9 cellular contexts compared by ENCODE assay signal in the genomic region with DNA sequence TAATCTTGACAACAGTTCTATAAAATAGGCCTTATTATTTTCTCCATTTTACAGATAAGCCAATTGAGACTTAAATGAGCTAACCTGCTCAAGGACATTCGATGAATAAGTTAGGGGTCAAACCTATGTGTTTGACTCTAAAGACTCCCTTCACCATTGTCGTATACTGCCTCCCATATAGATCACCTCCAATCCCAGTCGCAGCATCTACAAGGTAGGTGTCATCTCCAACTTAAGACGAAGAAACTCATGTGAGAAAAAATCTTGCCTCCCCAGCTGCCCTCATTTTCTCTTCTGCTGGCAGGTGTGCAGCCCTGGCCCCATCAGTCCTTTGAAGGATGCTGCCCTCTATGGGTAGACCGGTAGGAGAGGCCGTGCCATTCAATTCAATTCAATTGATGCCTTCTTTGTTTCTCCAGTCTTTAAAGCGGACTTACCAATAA.
A peak's percentile ranks its signal among the peaks of the same experiment; 100 is the strongest.
DNase-seq lines count a peak whose midpoint lies in the region; ATAC-seq, FAIRE-seq and TF ChIP-seq lines count a peak whose summit lies in the region.
"Had no signal": no experiment of that assay in that cellular context is flagged by ENCODE, and none has a peak within 500 bp of the region (broad histone marks: within the 10 kb centered on the region; RNA-seq: fewer than 3 reads in every experiment).

No MANE protein-coding gene starts in this region.

- H3K4me2 ChIP-seq in HepG2 (ENCODE audit: low read depth, low read length): no peak overlapping the region

- H3K36me3 ChIP-seq in HepG2 (replicated peaks in 1 of 2; ENCODE audit: control insufficient read depth in 1 of 2, insufficient read depth in 2 of 2, low read length in 2 of 2): no peaks in the 10 kb centered on the region
- no peaks in the 10 kb centered on the region for H3K36me3 ChIP-seq in upper lobe of right lung

- peaks cover 9% of the 10 kb centered on the region for H3K27me3 Mint-ChIP-seq in activated naive CD8-positive, alpha-beta T cell treated with anti-CD3 and anti-CD28 coated beads for 36 hours

- no peaks in the 10 kb centered on the region for H4K20me1 ChIP-seq in HepG2 (ENCODE audit: insufficient read depth, low read length)

- DNase-seq in ELR (ENCODE audit: low read depth) (peak; percentile 36), NCI-H82 (lab: John Stamatoyannopoulos, UW) (peak; percentile 77), HepG2 (ENCODE audit: low spot score) (peak; percentile 12), upper lobe of right lung (no peak), GM03348 (ENCODE audit: low spot score) (no peak)
- peak; percentile 32 for DNase-seq in activated naive CD8-positive, alpha-beta T cell treated with anti-CD3 and anti-CD28 coated beads for 36 hours

- BruUV-seq in HepG2 (replicated peaks; lab: Mats Ljungman, UMichigan): no TSS peak

- H3K27ac ChIP-seq in HepG2 (ENCODE audit: extremely low read length, insufficient read depth, low read length) (no peak overlapping the region), upper lobe of right lung (no peak overlapping the region)

- H3K79me2 ChIP-seq in HepG2 (ENCODE audit: insufficient read depth, low read length): no peaks in the 10 kb centered on the region

- POLR2A ChIA-PET in HepG2 (lab: Yijun Ruan, JAX): no interaction called here

- no peaks in the 10 kb centered on the region for H3K4me1 ChIP-seq in HepG2 (ENCODE audit: insufficient read depth, low read length)
- H3K4me1 ChIP-seq in upper lobe of right lung: no peaks in the 10 kb centered on the region

- TF ChIP-seq EP300 in HepG2 (IDR thresholded peaks at IDR 0.05; ENCODE audit: low read depth in 2 of 2, low read length in 2 of 2) (no peak), HepG2 (CRISPR knock-in tag; IDR thresholded peaks at IDR 0.05; ENCODE audit: borderline replicate concordance) (no peak)

- 35% methylated on average over 7 of the region's 7 CpGs for WGBS in HepG2 (ENCODE audit: low lambda C conversion rate)

- no peak overlapping the region for H3K4me3 Mint-ChIP-seq in activated naive CD8-positive, alpha-beta T cell treated with anti-CD3 and anti-CD28 coated beads for 36 hours
- H3K4me3 Mint-ChIP-seq: activated naive CD4-positive, alpha-beta T cell treated with anti-CD3 and anti-CD28 coated beads, Interleukin-2, amount 50 U/mL, for 24 hours had no signal

- no peak overlapping the region for H3K9ac ChIP-seq in HepG2 (ENCODE audit: insufficient read depth, low read depth, low read length)

- H3K27me3 ChIP-seq in HepG2 (ENCODE audit: control insufficient read depth in 1 of 2, insufficient read depth in 2 of 2, low read length in 2 of 2) (no peaks in the 10 kb centered on the region), upper lobe of right lung (no peaks in the 10 kb centered on the region)

- no peak overlapping the region for H3K4me3 ChIP-seq in HepG2 (replicated peaks in 1 of 3; ENCODE audit: insufficient read depth in 1 of 3, low read depth in 2 of 3, low read length in 3 of 3)
- no peak overlapping the region for H3K4me3 ChIP-seq in upper lobe of right lung

- peak; percentile 59 for FAIRE-seq in HepG2 (lab: Jason Lieb, UNC)

- no peaks in the 10 kb centered on the region for H3K36me3 Mint-ChIP-seq in activated naive CD8-positive, alpha-beta T cell treated with anti-CD3 and anti-CD28 coated beads for 36 hours
- H3K36me3 Mint-ChIP-seq: activated naive CD4-positive, alpha-beta T cell treated with anti-CD3 and anti-CD28 coated beads, Interleukin-2, amount 50 U/mL, for 24 hours had no signal

- H3K9me3 ChIP-seq in HepG2 (ENCODE audit: low read length) (no peaks in the 10 kb centered on the region), upper lobe of right lung (no peaks in the 10 kb centered on the region)

- intact Hi-C loops in HepG2 (cut with micrococcal nuclease; ENCODE audit: unreplicated experiment) (no loop called here), upper lobe of right lung (cut with DNase I) (no loop called here)

- in situ Hi-C loops in HepG2 (cut with HindIII; ENCODE audit: extremely low pct_ligation_motif_present, low pct_unique_long_range_greater_than_20kb): no loop called here

- H2AFZ ChIP-seq in HepG2 (ENCODE audit: low read length): no peak overlapping the region

- peaks cover 6% of the 10 kb centered on the region for H3K4me1 Mint-ChIP-seq in activated naive CD8-positive, alpha-beta T cell treated with anti-CD3 and anti-CD28 coated beads for 36 hours
- H3K4me1 Mint-ChIP-seq: activated naive CD4-positive, alpha-beta T cell treated with anti-CD3 and anti-CD28 coated beads, Interleukin-2, amount 50 U/mL, for 24 hours had no signal

- CTCF ChIA-PET in HepG2 (lab: Yijun Ruan, JAX; ENCODE audit: low intra/inter-chr PET ratio, low total read pairs): no interaction called here

- TF ChIP-seq CTCF in HepG2 (CRISPR knock-in tag; IDR thresholded peaks at IDR 0.05): peak; percentile 78
- TF ChIP-seq CTCF in upper lobe of right lung (IDR thresholded peaks at IDR 0.05): peak; percentile 68

- H3K27ac Mint-ChIP-seq in activated naive CD8-positive, alpha-beta T cell treated with anti-CD3 and anti-CD28 coated beads for 36 hours: no peak overlapping the region
- H3K27ac Mint-ChIP-seq: activated naive CD4-positive, alpha-beta T cell treated with anti-CD3 and anti-CD28 coated beads, Interleukin-2, amount 50 U/mL, for 24 hours had no signal

- TF ChIP-seq POLR2A in HepG2 (IDR thresholded peaks at IDR 0.05; ENCODE audit: insufficient read depth in 1 of 2, low read depth in 2 of 2, low read length in 2 of 2): no peak

- TF ChIP-seq RAD21 in HepG2 (CRISPR knock-in tag; IDR thresholded peaks at IDR 0.05): no peak

- ATAC-seq in GM19438 (IDR thresholded peaks at IDR 0.05; ENCODE audit: low read depth, unreplicated experiment) (peak; percentile 80), HG03342 (IDR thresholded peaks at IDR 0.05; ENCODE audit: unreplicated experiment) (peak; percentile 84), HepG2 (peak; percentile 88), upper lobe of right lung (peak; percentile 79)

- no peaks in the 10 kb centered on the region for H3K9me3 Mint-ChIP-seq in activated naive CD8-positive, alpha-beta T cell treated with anti-CD3 and anti-CD28 coated beads for 36 hours
- H3K9me3 Mint-ChIP-seq: activated naive CD4-positive, alpha-beta T cell treated with anti-CD3 and anti-CD28 coated beads, Interleukin-2, amount 50 U/mL, for 24 hours had no signal

TF ChIP-seq in HepG2, 621 proteins besides CTCF, POLR2A, EP300 and RAD21:
- no peak for TF ChIP-seq FOSL2 (CRISPR knock-in tag; IDR thresholded peaks at IDR 0.05)
- peak; percentile 45 for TF ChIP-seq STAG1 (CRISPR knock-in tag; IDR thresholded peaks at IDR 0.05)
- TF ChIP-seq SMC3 (IDR thresholded peaks at IDR 0.05; ENCODE audit: low read length): peak; percentile 21; the same call in 1 of the 2 replicates

Comparison
In these comparisons a context has a peak if more than half of its experiments do, and no peak if none do; other contexts are left out.
1. DNase-seq: peak in ELR (single experiment), NCI-H82 (single experiment), activated naive CD8-positive, alpha-beta T cell treated with anti-CD3 and anti-CD28 coated beads for 36 hours (single experiment) and HepG2 (single experiment); none in upper lobe of right lung (single experiment) and GM03348 (single experiment).
2. Peak in every context shown above with its lines, with median percentiles within 50 percentile points of each other: ATAC-seq.